ENCODE assay signal across 3 cellular contexts in the genomic region with DNA sequence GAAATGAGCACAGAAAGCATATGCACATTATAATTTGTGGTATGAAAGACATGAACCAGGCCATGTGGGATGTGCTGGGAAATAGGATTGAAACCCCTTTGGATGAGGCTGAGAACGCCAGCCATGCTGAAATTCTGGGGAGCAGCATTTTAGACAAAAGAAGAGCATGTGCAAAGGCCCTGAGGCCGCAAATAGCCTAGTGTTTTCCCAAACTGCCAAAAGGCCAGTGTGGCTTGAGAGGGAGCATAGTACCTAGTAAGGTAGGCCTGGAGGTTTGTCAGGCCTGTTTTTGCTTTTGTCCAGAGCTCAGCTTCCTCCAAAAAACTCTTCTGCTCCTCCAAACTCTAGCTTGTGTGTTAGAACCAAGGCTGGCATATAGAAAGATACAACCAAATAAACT.
TF ChIP-seq lines count a peak whose summit lies in the region.

No MANE protein-coding gene starts in this region.

TF ChIP-seq in HEK293, 187 proteins besides CTCF, POLR2A, EP300 and RAD21:
- TF ChIP-seq ZNF202 (tag by site-specific recombination; IDR thresholded peaks at IDR 0.05; ENCODE audit: borderline replicate concordance) (no peak), ZNF350 (tag by site-specific recombination; IDR thresholded peaks at IDR 0.05) (no peak), ZNF623 (tag by site-specific recombination; IDR thresholded peaks at IDR 0.05) (peak; percentile 89), ZNF610 (tag by site-specific recombination; IDR thresholded peaks at IDR 0.05; ENCODE audit: borderline replicate concordance) (no peak)
- TF ChIP-seq, protein P1, sequence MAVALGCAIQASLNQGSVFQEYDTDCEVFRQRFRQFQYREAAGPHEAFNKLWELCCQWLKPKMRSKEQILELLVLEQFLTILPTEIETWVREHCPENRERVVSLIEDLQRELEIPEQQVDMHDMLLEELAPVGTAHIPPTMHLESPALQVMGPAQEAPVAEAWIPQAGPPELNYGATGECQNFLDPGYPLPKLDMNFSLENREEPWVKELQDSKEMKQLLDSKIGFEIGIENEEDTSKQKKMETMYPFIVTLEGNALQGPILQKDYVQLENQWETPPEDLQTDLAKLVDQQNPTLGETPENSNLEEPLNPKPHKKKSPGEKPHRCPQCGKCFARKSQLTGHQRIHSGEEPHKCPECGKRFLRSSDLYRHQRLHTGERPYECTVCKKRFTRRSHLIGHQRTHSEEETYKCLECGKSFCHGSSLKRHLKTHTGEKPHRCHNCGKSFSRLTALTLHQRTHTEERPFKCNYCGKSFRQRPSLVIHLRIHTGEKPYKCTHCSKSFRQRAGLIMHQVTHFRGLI (tag by site-specific recombination; IDR thresholded peaks at IDR 0.05), result no peak
- TF ChIP-seq, protein P2, sequence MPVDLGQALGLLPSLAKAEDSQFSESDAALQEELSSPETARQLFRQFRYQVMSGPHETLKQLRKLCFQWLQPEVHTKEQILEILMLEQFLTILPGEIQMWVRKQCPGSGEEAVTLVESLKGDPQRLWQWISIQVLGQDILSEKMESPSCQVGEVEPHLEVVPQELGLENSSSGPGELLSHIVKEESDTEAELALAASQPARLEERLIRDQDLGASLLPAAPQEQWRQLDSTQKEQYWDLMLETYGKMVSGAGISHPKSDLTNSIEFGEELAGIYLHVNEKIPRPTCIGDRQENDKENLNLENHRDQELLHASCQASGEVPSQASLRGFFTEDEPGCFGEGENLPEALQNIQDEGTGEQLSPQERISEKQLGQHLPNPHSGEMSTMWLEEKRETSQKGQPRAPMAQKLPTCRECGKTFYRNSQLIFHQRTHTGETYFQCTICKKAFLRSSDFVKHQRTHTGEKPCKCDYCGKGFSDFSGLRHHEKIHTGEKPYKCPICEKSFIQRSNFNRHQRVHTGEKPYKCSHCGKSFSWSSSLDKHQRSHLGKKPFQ (tag by site-specific recombination; IDR thresholded peaks at IDR 0.05), result no peak
- TF ChIP-seq, protein P3, sequence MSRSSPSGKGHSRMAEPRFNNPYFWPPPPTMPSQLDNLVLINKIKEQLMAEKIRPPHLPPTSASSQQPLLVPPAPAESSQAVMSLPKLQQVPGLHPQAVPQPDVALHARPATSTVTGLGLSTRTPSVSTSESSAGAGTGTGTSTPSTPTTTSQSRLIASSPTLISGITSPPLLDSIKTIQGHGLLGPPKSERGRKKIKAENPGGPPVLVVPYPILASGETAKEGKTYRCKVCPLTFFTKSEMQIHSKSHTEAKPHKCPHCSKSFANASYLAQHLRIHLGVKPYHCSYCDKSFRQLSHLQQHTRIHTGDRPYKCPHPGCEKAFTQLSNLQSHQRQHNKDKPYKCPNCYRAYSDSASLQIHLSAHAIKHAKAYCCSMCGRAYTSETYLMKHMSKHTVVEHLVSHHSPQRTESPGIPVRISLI (tag by site-specific recombination; IDR thresholded peaks at IDR 0.05), result no peak
TF ChIP-seq in HEK293: peak in this region for 1.

TF ChIP-seq in IMR-90, 13 proteins besides CTCF, POLR2A, EP300 and RAD21:
- TF ChIP-seq MAFK (IDR thresholded peaks at IDR 0.05; ENCODE audit: low read depth, low read length), result no peak
- TF ChIP-seq RFX5 (IDR thresholded peaks at IDR 0.05; ENCODE audit: low read depth, low read length), result no peak
- TF ChIP-seq, protein P4, sequence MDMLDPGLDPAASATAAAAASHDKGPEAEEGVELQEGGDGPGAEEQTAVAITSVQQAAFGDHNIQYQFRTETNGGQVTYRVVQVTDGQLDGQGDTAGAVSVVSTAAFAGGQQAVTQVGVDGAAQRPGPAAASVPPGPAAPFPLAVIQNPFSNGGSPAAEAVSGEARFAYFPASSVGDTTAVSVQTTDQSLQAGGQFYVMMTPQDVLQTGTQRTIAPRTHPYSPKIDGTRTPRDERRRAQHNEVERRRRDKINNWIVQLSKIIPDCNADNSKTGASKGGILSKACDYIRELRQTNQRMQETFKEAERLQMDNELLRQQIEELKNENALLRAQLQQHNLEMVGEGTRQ (IDR thresholded peaks at IDR 0.05; ENCODE audit: low read depth, low read length), result no peak
- TF ChIP-seq MAZ (IDR thresholded peaks at IDR 0.05; ENCODE audit: borderline replicate concordance, low read depth, low read length), result no peak
- TF ChIP-seq CEBPB (IDR thresholded peaks at IDR 0.05; ENCODE audit: low read depth, low read length), result no peak
- TF ChIP-seq, protein P5, sequence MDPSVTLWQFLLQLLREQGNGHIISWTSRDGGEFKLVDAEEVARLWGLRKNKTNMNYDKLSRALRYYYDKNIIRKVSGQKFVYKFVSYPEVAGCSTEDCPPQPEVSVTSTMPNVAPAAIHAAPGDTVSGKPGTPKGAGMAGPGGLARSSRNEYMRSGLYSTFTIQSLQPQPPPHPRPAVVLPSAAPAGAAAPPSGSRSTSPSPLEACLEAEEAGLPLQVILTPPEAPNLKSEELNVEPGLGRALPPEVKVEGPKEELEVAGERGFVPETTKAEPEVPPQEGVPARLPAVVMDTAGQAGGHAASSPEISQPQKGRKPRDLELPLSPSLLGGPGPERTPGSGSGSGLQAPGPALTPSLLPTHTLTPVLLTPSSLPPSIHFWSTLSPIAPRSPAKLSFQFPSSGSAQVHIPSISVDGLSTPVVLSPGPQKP (IDR thresholded peaks at IDR 0.05; ENCODE audit: borderline replicate concordance, low read depth, low read length), result no peak
- no peak for TF ChIP-seq FOS (IDR thresholded peaks at IDR 0.05; ENCODE audit: low read depth, low read length)
- no peak for TF ChIP-seq SMC3 (IDR thresholded peaks at IDR 0.05; ENCODE audit: low read depth, low read length)
- TF ChIP-seq NFE2L2 (IDR thresholded peaks at IDR 0.05; ENCODE audit: low read depth, low read length), result no peak
- TF ChIP-seq BHLHE40 (IDR thresholded peaks at IDR 0.05; ENCODE audit: low read depth, low read length), result no peak
TF ChIP-seq in IMR-90: peak in this region for 0.

TF ChIP-seq in K562, 482 proteins besides CTCF, POLR2A, EP300 and RAD21:
- TF ChIP-seq RBM25 (IDR thresholded peaks at IDR 0.05; ENCODE audit: low read depth, low read length, severe bottlenecking), result peak; percentile 72
- TF ChIP-seq TBL1XR1 (IDR thresholded peaks at IDR 0.05; ENCODE audit: low read length in 2 of 2), result no peak
TF ChIP-seq in K562: peak in this region for 1.
